15 cellular contexts compared by ENCODE assay signal in genomic region chr18:3110034-3110752, GRCh38.
"Had no signal": no experiment of that assay in that cellular context is flagged by ENCODE, and none has a peak within 500 bp of the region (broad histone marks: within the 10 kb centered on the region; RNA-seq: fewer than 3 reads in every experiment).

No MANE protein-coding gene starts in this region.

- H3K27ac ChIP-seq: dorsolateral prefrontal cortex, foreskin keratinocyte, prostate gland, transverse colon had no signal

- H3K27me3 ChIP-seq: dorsolateral prefrontal cortex, foreskin keratinocyte, transverse colon had no signal

- H3K36me3 ChIP-seq: prostate gland, transverse colon had no signal

- H3K9me3 ChIP-seq: prostate gland, transverse colon had no signal

- ATAC-seq: activated CD8-positive, alpha-beta memory T cell treated with anti-CD3 and anti-CD28 coated beads, Interleukin-2, amount 10 ng/mL, durations not matched to agents 7 days and 5 days; foreskin keratinocyte; left colon; natural killer cell treated with Interleukin-12 subunit alpha and Interleukin-12 subunit beta and Interleukin-15 and Interleukin-18, amount 100 ng/mL, for 72 hours; sciatic nerve; stimulated activated naive B cell treated with anti-CD40 and anti-IgM and Interleukin-4, amounts not matched to agents 10 μg/mL and 1 μg/mL and 100 μg/mL, for 72 hours had no signal

- DNase-seq: activated CD4-positive, alpha-beta T cell treated with anti-CD3 and anti-CD28 coated beads for 1 hour; activated CD4-positive, alpha-beta T cell treated with anti-CD3 and anti-CD28 coated beads, Interleukin-2, amount 50 U/mL, for 48 hours; activated CD8-positive, alpha-beta memory T cell treated with anti-CD3 and anti-CD28 coated beads, Interleukin-2, amount 10 ng/mL, durations not matched to agents 7 days and 5 days; activated gamma-delta T cell; activated T-cell treated with anti-CD3 and anti-CD28 coated beads, Interleukin-2, amount 50 U/mL, for 24 hours; dorsolateral prefrontal cortex; foreskin keratinocyte; left colon; nucleus accumbens; stimulated activated CD4-positive, alpha-beta T cell treated with anti-CD3 and anti-CD28 coated beads, Interleukin-2, amount 100 ng/mL, for 24 hours; stimulated activated naive B cell treated with anti-CD40 and anti-IgM and Interleukin-4, amounts not matched to agents 10 μg/mL and 1 μg/mL and 100 μg/mL, for 72 hours; transverse colon had no signal

- H3K4me1 ChIP-seq: foreskin keratinocyte, prostate gland, transverse colon had no signal

- H3K4me3 ChIP-seq: dorsolateral prefrontal cortex, prostate gland, transverse colon had no signal
